ENCODE assay signal across 26 cellular contexts in the genomic region with DNA sequence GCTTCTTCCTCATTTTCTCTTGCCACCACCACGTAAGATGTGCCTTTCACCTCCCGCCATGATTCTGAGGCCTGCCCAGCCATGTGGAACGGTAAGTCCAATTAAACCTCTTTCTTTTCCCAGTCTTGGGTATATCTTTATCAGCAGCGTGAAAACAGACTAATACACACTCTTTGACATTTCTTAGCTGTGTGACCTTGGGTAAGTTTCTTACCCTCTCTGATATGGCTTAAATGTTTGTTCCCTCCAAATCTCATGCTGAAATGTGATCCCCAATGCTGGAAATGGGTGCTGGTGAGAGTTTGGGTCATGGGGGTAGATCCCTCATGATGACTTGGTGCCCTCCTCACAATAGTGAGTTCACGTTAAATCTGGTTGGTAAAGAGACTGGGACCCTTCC.
"Had no signal": no experiment of that assay in that cellular context is flagged by ENCODE, and none has a peak within 500 bp of the region (broad histone marks: within the 10 kb centered on the region; RNA-seq: fewer than 3 reads in every experiment).

No MANE protein-coding gene starts in this region.

- ATAC-seq: effector memory CD8-positive, alpha-beta T cell; esophagus mucosa; gastrocnemius medialis; gastroesophageal sphincter; heart left ventricle; heart right ventricle had no signal

- H3K9me3 Mint-ChIP-seq: dendritic cell treated with granulocyte-macrophage colony-stimulating factor and Interleukin-4, amounts not matched to agents 40 ng/mL and 50 ng/mL, for 4 days; effector memory CD8-positive, alpha-beta T cell; endodermal cell had no signal

- FAIRE-seq: colon, endometrium, endothelial cell of umbilical vein, frontal cortex had no signal

- H3K4me3 Mint-ChIP-seq: dendritic cell treated with granulocyte-macrophage colony-stimulating factor and Interleukin-4, amounts not matched to agents 40 ng/mL and 50 ng/mL, for 4 days; effector memory CD8-positive, alpha-beta T cell; endodermal cell had no signal

- H3K79me2 ChIP-seq: hepatocyte had no signal

- H3K27ac Mint-ChIP-seq: dendritic cell treated with granulocyte-macrophage colony-stimulating factor and Interleukin-4, amounts not matched to agents 40 ng/mL and 50 ng/mL, for 4 days; effector memory CD8-positive, alpha-beta T cell; endodermal cell had no signal

- H3K27me3 Mint-ChIP-seq: dendritic cell treated with granulocyte-macrophage colony-stimulating factor and Interleukin-4, amounts not matched to agents 40 ng/mL and 50 ng/mL, for 4 days had no signal

- H2AFZ ChIP-seq: hepatocyte had no signal

- H3K36me3 ChIP-seq: colonic mucosa, esophagus squamous epithelium, gastrocnemius medialis, gastroesophageal sphincter, heart left ventricle, heart right ventricle had no signal

- H3K4me2 ChIP-seq: hepatocyte had no signal

- H3K27me3 ChIP-seq: colonic mucosa, dorsolateral prefrontal cortex, foreskin keratinocyte, gastrocnemius medialis, heart left ventricle, hepatocyte had no signal

- DNase-seq: colonic mucosa; cortex of kidney; dorsolateral prefrontal cortex; effector CD4-positive, alpha-beta T cell; effector CD8-positive, alpha-beta T cell; effector memory CD4-positive, alpha-beta T cell; effector memory CD8-positive, alpha-beta T cell; endodermal cell; esophagus squamous epithelium; foreskin keratinocyte; foreskin melanocyte; gastrocnemius medialis; glutamatergic neuron; head of caudate nucleus; heart left ventricle; heart right ventricle had no signal

- H3K4me3 ChIP-seq: colonic mucosa, coronary artery, dorsolateral prefrontal cortex, esophagus squamous epithelium, gastrocnemius medialis, gastroesophageal sphincter, heart left ventricle, heart right ventricle, hepatocyte had no signal

- H3K4me1 ChIP-seq: colonic mucosa, esophagus squamous epithelium, foreskin keratinocyte, gastrocnemius medialis, gastroesophageal sphincter, heart left ventricle, heart right ventricle had no signal

- H3K27ac ChIP-seq: colonic mucosa, coronary artery, dorsolateral prefrontal cortex, epithelial cell of prostate, esophagus squamous epithelium, foreskin keratinocyte, gastrocnemius medialis, gastroesophageal sphincter, heart left ventricle, heart right ventricle, hepatocyte had no signal

- H3K9me3 ChIP-seq: colonic mucosa, esophagus squamous epithelium, gastrocnemius medialis, gastroesophageal sphincter, heart left ventricle, heart right ventricle had no signal
